In the genomic region with DNA sequence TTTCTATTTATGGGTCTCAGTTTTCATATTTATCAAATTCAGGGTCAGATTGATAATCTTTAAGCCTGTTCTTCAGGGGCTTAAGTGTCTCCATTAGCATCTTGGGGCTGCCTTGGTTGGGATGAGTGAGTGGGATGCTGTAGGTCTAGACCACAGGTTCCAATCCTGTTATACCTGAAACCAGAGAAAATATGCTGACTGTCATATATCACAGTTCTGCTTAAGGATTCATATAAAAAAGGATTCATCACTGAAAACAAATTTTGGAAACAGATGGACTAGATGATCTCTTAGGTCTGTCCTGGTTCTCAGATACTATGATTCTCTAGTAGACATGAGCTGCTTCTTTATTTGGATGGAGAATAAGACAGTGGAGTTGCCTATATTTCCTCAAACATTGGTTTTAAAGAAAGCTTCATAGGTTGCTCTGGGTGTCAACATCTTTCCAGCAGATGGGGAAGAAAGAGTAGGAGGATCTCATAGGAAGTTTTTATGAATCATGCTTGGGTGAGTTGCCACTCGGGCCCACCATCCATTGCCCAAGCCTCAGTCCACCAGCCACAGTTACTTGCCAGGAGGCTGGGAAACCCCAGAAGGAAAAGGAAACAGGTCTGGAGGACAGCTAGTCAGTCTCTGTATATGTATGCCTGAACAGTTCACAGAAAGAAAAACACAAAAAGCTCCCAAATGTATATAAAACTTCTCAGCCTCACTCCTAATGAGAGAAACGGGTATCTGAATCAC, we compare ENCODE assay signal across 9 cellular contexts. TPM values are rescaled to one million over a fixed set of nuclear protein-coding genes. Genes with fewer than 3 reads are reported as not detected.
A peak's percentile ranks its signal among the peaks of the same experiment; 100 is the strongest.
DNase-seq lines count a peak whose midpoint lies in the region; ATAC-seq and TF ChIP-seq lines count a peak whose summit lies in the region.
"Had no signal": no experiment of that assay in that cellular context is flagged by ENCODE, and none has a peak within 500 bp of the region (broad histone marks: within the 10 kb centered on the region; RNA-seq: fewer than 3 reads in every experiment).

No MANE protein-coding gene starts in this region.

- H3K9me3 ChIP-seq in CD4-positive, alpha-beta memory T cell (ENCODE audit: control insufficient read depth in 1 of 2, low read length in 2 of 2): no peaks in the 10 kb centered on the region
- H3K9me3 ChIP-seq in mesodermal cell (ENCODE audit: control insufficient read depth, low read length): no peaks in the 10 kb centered on the region
- no peaks in the 10 kb centered on the region for H3K9me3 ChIP-seq in thyroid gland
- H3K9me3 ChIP-seq: right atrium auricular region had no signal

- H3K4me1 ChIP-seq in CD4-positive, alpha-beta memory T cell (ENCODE audit: insufficient read depth, low read length): peaks cover 21% of the 10 kb centered on the region
- H3K4me1 ChIP-seq in mesodermal cell (ENCODE audit: control insufficient read depth, insufficient read depth, low read length, poor library complexity, severe bottlenecking) (peaks cover 8% of the 10 kb centered on the region), thyroid gland (peaks cover 0 to 10% of the 10 kb centered on the region in 2 donors)
- H3K4me1 ChIP-seq: right atrium auricular region had no signal

- peaks cover 42% of the 10 kb centered on the region for H3K36me3 ChIP-seq in CD4-positive, alpha-beta memory T cell (ENCODE audit: insufficient read depth, low read length)
- H3K36me3 ChIP-seq in mesodermal cell (ENCODE audit: control insufficient read depth, insufficient read depth, low read length) (no peaks in the 10 kb centered on the region), thyroid gland (peaks cover 19 to 28% of the 10 kb centered on the region in 2 donors)
- H3K36me3 ChIP-seq: right atrium auricular region had no signal

- no peak for DNase-seq in CD4-positive, alpha-beta memory T cell
- DNase-seq in M059J (ENCODE audit: low read depth) (peak; percentile 56), astrocyte of the spinal cord (ENCODE audit: low read depth, low spot score) (peak; percentile 40), thyroid gland (no peak), NCI-H524 treated with DMSO at 0.1 percent for 48 hours (lab: John Stamatoyannopoulos, UW) (no peak)

- in situ Hi-C loops in astrocyte of the spinal cord (cut with HindIII; ENCODE audit: low sequenced_read_pairs): no loop called here

- no peak for TF ChIP-seq POLR2A in thyroid gland (IDR thresholded peaks at IDR 0.05)

- H3K9me3 Mint-ChIP-seq in CD4-positive, alpha-beta memory T cell: no peaks in the 10 kb centered on the region

- H3K4me3 ChIP-seq in CD4-positive, alpha-beta memory T cell (ENCODE audit: low read length in 2 of 2): no peak overlapping the region
- H3K4me3 ChIP-seq in astrocyte of the spinal cord (ENCODE audit: low read depth, low read length) (no peak overlapping the region), mesodermal cell (ENCODE audit: extremely low read depth, insufficient read depth, low read length, poor library complexity, severe bottlenecking) (no peak overlapping the region), thyroid gland (replicated peaks in 1 of 3) (no peak overlapping the region)
- H3K4me3 ChIP-seq: right atrium auricular region had no signal

- H3K4me1 Mint-ChIP-seq in CD4-positive, alpha-beta memory T cell: peaks cover 23 to 32% (median 26%) of the 10 kb centered on the region in 4 donors

- no peak for TF ChIP-seq CTCF in astrocyte of the spinal cord (IDR thresholded peaks at IDR 0.05; ENCODE audit: low read depth, low read length)
- no peak for TF ChIP-seq CTCF in thyroid gland (IDR thresholded peaks at IDR 0.05)

- peaks cover 70 to 77% of the 10 kb centered on the region in 2 donors for H3K36me3 Mint-ChIP-seq in CD4-positive, alpha-beta memory T cell

- CTCF ChIA-PET in CD4-positive, alpha-beta memory T cell (lab: Charles Lee; ENCODE audit: partially characterized antibody): interaction anchor here (1.1 to 1.5 kb wide), 2 partner anchors 51 to 199 kb away, joined by 5 to 9 read pairs; partner anchors contain the start of gene MAP3K5

- WGBS in mesodermal cell (ENCODE audit: insufficient coverage in 2 of 2), 2 experiments: no CpG with 5 or more reads among the region's 2 CpGs
- 86% methylated on average over 2 of the region's 2 CpGs for WGBS in thyroid gland, 2 donors

- H3K27me3 ChIP-seq in CD4-positive, alpha-beta memory T cell (ENCODE audit: insufficient read depth, low read length): no peaks in the 10 kb centered on the region
- H3K27me3 ChIP-seq in thyroid gland: no peaks in the 10 kb centered on the region
- H3K27me3 ChIP-seq: right atrium auricular region had no signal

- H3K27ac Mint-ChIP-seq in CD4-positive, alpha-beta memory T cell: peak overlapping the region; percentile 31 to 85 (median 76)

- H3K27ac ChIP-seq in CD4-positive, alpha-beta memory T cell (ENCODE audit: low read depth, low read length): peak overlapping the region; percentile 42
- peak overlapping the region; percentile 55 for H3K27ac ChIP-seq in mesodermal cell (ENCODE audit: low read depth, low read length, severe bottlenecking)
- peak overlapping the region in 1 of 3 donors; percentile 19 for H3K27ac ChIP-seq in thyroid gland
- H3K27ac ChIP-seq: right atrium auricular region had no signal

- intact Hi-C loops in CD4-positive, alpha-beta memory T cell (cut with micrococcal nuclease): no loop called here
- intact Hi-C loops in thyroid gland (cut with DNase I): no loop called here

- no peaks in the 10 kb centered on the region for H3K27me3 Mint-ChIP-seq in CD4-positive, alpha-beta memory T cell

- no peak overlapping the region for H3K4me3 Mint-ChIP-seq in CD4-positive, alpha-beta memory T cell

- ATAC-seq in HG03378 (IDR thresholded peaks at IDR 0.05; ENCODE audit: unreplicated experiment): no peak
- no peak for ATAC-seq in GM18498 (IDR thresholded peaks at IDR 0.05; ENCODE audit: unreplicated experiment)

- POLR2A ChIA-PET in CD4-positive, alpha-beta memory T cell (lab: Charles Lee; ENCODE audit: partially characterized antibody): interaction anchor here (0.6 to 1.2 kb wide), 2 partner anchors 199 to 237 kb away, joined by 6 to 10 read pairs; partner anchors contain the start of gene MAP3K5

RNA-seq across cellular contexts. Expression of gene MAP7, which starts 42.9 kb away (rescaled TPM):
- under 1 TPM; 0.55 to 0.69 TPM for total RNA-seq in CD4-positive, alpha-beta memory T cell
- 1 to 10 TPM in 1 of 2 donors, under 1 TPM in 1; 0.60 to 1.5 TPM for polyA plus RNA-seq in CD4-positive, alpha-beta memory T cell
- 0.15 and 0.49 TPM in 2 replicates for total RNA-seq in M059J (2014; rRNA removed; shearing (Covaris generic))
- 0.66 TPM for polyA plus RNA-seq in mesodermal cell (2013, experiment 1 of 2)
- 0.66 TPM for polyA plus RNA-seq in mesodermal cell (2013, experiment 2 of 2)
- 10 to 100 TPM; 24.5 to 46.0 (median 36.0) TPM for total RNA-seq in thyroid gland

Comparison
In these comparisons a context has a peak if more than half of its experiments do, and no peak if none do; other contexts are left out.
1. DNase-seq: peak in M059J (single experiment) and astrocyte of the spinal cord (single experiment); none in CD4-positive, alpha-beta memory T cell (0 of 5), thyroid gland (0 of 2) and NCI-H524 treated with DMSO at 0.1 percent for 48 hours (single experiment).
2. RNA of gene MAP7, which starts 42.9 kb away (total RNA-seq): 24.5 to 46.0 TPM in thyroid gland; 0.55 to 0.69 TPM in CD4-positive, alpha-beta memory T cell and 0.15 to 0.49 TPM in M059J; every median in the first group is over 10 times any median in the second.